Comparison of ENCODE assay signal across 1 cellular context in genomic region chr17:35942588-35943186, GRCh38.
TF ChIP-seq lines count a peak whose summit lies in the region.

No MANE protein-coding gene starts in this region.

TF ChIP-seq in K562, 482 proteins besides CTCF, POLR2A, EP300 and RAD21 (continued from another document and continues in another):
- TF ChIP-seq IRF9 (tag; IDR thresholded peaks at IDR 0.05), result no peak
- no peak for TF ChIP-seq ZNF174 (CRISPR knock-in tag; IDR thresholded peaks at IDR 0.05)
- no peak for TF ChIP-seq HEY1 (CRISPR knock-in tag; IDR thresholded peaks at IDR 0.05; ENCODE audit: borderline replicate concordance)
- TF ChIP-seq SMARCA4 (IDR thresholded peaks at IDR 0.05), result peak; percentile 60
- TF ChIP-seq ERF (CRISPR knock-in tag; IDR thresholded peaks at IDR 0.05), result no peak
- TF ChIP-seq XRCC4 (IDR thresholded peaks at IDR 0.05; ENCODE audit: extremely low read depth, insufficient read depth, insufficient read length), result no peak
- TF ChIP-seq RCOR1 (IDR thresholded peaks at IDR 0.05; ENCODE audit: borderline replicate concordance in 1 of 2, low read depth in 2 of 2, low read length in 2 of 2), result peak in 1 of 2 experiments; percentile 88; a peak in 2 of 4 replicates
- no peak for TF ChIP-seq HNRNPK (IDR thresholded peaks at IDR 0.05; ENCODE audit: low read depth, low read length, poor library complexity, severe bottlenecking)
- TF ChIP-seq PATZ1 (CRISPR knock-in tag; IDR thresholded peaks at IDR 0.05; ENCODE audit: borderline replicate concordance), result no peak
- TF ChIP-seq ZNF449 (CRISPR knock-in tag; IDR thresholded peaks at IDR 0.05), result no peak
- TF ChIP-seq MITF (IDR thresholded peaks at IDR 0.05), result no peak
- TF ChIP-seq TBP (optimal IDR thresholded peaks at IDR 0.05; ENCODE audit: low read depth, low read length), result no peak
- no peak for TF ChIP-seq JUNB (CRISPR knock-in tag; conservative IDR thresholded peaks at IDR 0.05)
- peak; percentile 62; the same call in 1 of the 2 replicates for TF ChIP-seq DPF2 (IDR thresholded peaks at IDR 0.05)
- TF ChIP-seq FIP1L1 (IDR thresholded peaks at IDR 0.05; ENCODE audit: low read depth, low read length, poor library complexity, severe bottlenecking), result no peak
- TF ChIP-seq CBX1 (IDR thresholded peaks at IDR 0.05; ENCODE audit: low read depth), result no peak
- TF ChIP-seq ZNF586 (CRISPR knock-in tag; conservative IDR thresholded peaks at IDR 0.05), result no peak
- no peak for TF ChIP-seq ZZZ3 (IDR thresholded peaks at IDR 0.05)
- no peak for TF ChIP-seq NFXL1 (CRISPR knock-in tag; IDR thresholded peaks at IDR 0.05)
- TF ChIP-seq ETS2 (tag; IDR thresholded peaks at IDR 0.05; ENCODE audit: borderline replicate concordance, poor library complexity, severe bottlenecking), result no peak
- no peak for TF ChIP-seq ZNF639 (CRISPR knock-in tag; conservative IDR thresholded peaks at IDR 0.05 in 1 of 2, IDR thresholded peaks at IDR 0.05 in 1 of 2)
- no peak for TF ChIP-seq NELFE (IDR thresholded peaks at IDR 0.05; ENCODE audit: insufficient read depth, insufficient read length)
- peak; percentile 76 for TF ChIP-seq MEIS2 (IDR thresholded peaks at IDR 0.05; ENCODE audit: partially characterized antibody)
- TF ChIP-seq GATA2 (CRISPR knock-in tag; IDR thresholded peaks at IDR 0.05), result peak; percentile 47
- TF ChIP-seq ZNF347 (CRISPR knock-in tag; IDR thresholded peaks at IDR 0.05; ENCODE audit: low read depth), result no peak
- no peak for TF ChIP-seq TEAD1 (CRISPR knock-in tag; IDR thresholded peaks at IDR 0.05)
- no peak for TF ChIP-seq CEBPB (tag; IDR thresholded peaks at IDR 0.05)
- TF ChIP-seq MTA1 (IDR thresholded peaks at IDR 0.05; ENCODE audit: borderline replicate concordance), result no peak
- no peak for TF ChIP-seq ZNF57 (CRISPR knock-in tag; IDR thresholded peaks at IDR 0.05)
- TF ChIP-seq FOXK1 (CRISPR knock-in tag; IDR thresholded peaks at IDR 0.05; ENCODE audit: borderline replicate concordance), result no peak
- TF ChIP-seq HMGN3 (IDR thresholded peaks at IDR 0.05; ENCODE audit: borderline replicate concordance, extremely low read depth, insufficient read length, low read depth, low read length), result no peak
- TF ChIP-seq PTRF (tag; IDR thresholded peaks at IDR 0.05), result no peak
- no peak for TF ChIP-seq EZH2 (IDR thresholded peaks at IDR 0.05; ENCODE audit: borderline replicate concordance, low read depth, low read length)
- TF ChIP-seq CLOCK (CRISPR knock-in tag; IDR thresholded peaks at IDR 0.05; ENCODE audit: borderline replicate concordance), result no peak
- TF ChIP-seq ZNF232 (CRISPR knock-in tag; IDR thresholded peaks at IDR 0.05), result no peak
- TF ChIP-seq ZNF133 (CRISPR knock-in tag; IDR thresholded peaks at IDR 0.05), result no peak
- no peak for TF ChIP-seq BMI1 (IDR thresholded peaks at IDR 0.05; ENCODE audit: low read length)
- TF ChIP-seq TCFL5 (CRISPR knock-in tag; conservative IDR thresholded peaks at IDR 0.05), result no peak
- no peak for TF ChIP-seq ZNF280B (CRISPR knock-in tag; IDR thresholded peaks at IDR 0.05)
- no peak for TF ChIP-seq KAT7 (CRISPR knock-in tag; IDR thresholded peaks at IDR 0.05; ENCODE audit: borderline replicate concordance)
- no peak for TF ChIP-seq SRSF3 (IDR thresholded peaks at IDR 0.05; ENCODE audit: insufficient read depth, low read length)
- TF ChIP-seq MTA2 (IDR thresholded peaks at IDR 0.05; ENCODE audit: low read depth), result peak; percentile 44; the same call in 1 of the 2 replicates
- no peak for TF ChIP-seq ZNF354B (CRISPR knock-in tag; IDR thresholded peaks at IDR 0.05)
- no peak for TF ChIP-seq GABPA (tag; conservative IDR thresholded peaks at IDR 0.05; ENCODE audit: low read depth)
- TF ChIP-seq SMAD3 (CRISPR knock-in tag; conservative IDR thresholded peaks at IDR 0.05), result no peak
- no peak for TF ChIP-seq CBX2 (IDR thresholded peaks at IDR 0.05; ENCODE audit: insufficient read depth, low read length, poor library complexity, severe bottlenecking)
- TF ChIP-seq ZNF124 (CRISPR knock-in tag; IDR thresholded peaks at IDR 0.05), result no peak
- no peak for TF ChIP-seq KDM2B (CRISPR knock-in tag; IDR thresholded peaks at IDR 0.05)
- no peak for TF ChIP-seq ZNF740 (CRISPR knock-in tag; IDR thresholded peaks at IDR 0.05)
- no peak for TF ChIP-seq ZNF740 (tag; IDR thresholded peaks at IDR 0.05)
- no peak for TF ChIP-seq NFIX (CRISPR knock-in tag; IDR thresholded peaks at IDR 0.05; ENCODE audit: low read depth)
- no peak for TF ChIP-seq TGIF2 (CRISPR knock-in tag; IDR thresholded peaks at IDR 0.05)
- peak; percentile 35; the same call in 1 of the 2 replicates for TF ChIP-seq GATAD2A (IDR thresholded peaks at IDR 0.05)
- 0 out of 2 replicates have a peak, but pooled peaks have one; percentile 5 for TF ChIP-seq STAT5A (IDR thresholded peaks at IDR 0.05; ENCODE audit: borderline replicate concordance, low read length)
- TF ChIP-seq SP1 (CRISPR knock-in tag; IDR thresholded peaks at IDR 0.05), result no peak
- TF ChIP-seq ZNF274 (IDR thresholded peaks at IDR 0.05; ENCODE audit: borderline replicate concordance, low read depth, low read length), result peak; percentile 47; the same call in 1 of the 2 replicates
- TF ChIP-seq ARNT (IDR thresholded peaks at IDR 0.05), result no peak
- no peak for TF ChIP-seq ZBTB9 (CRISPR knock-in tag; IDR thresholded peaks at IDR 0.05)
- peak; percentile 56; the same call in 1 of the 2 replicates for TF ChIP-seq DMBX1 (CRISPR knock-in tag; IDR thresholded peaks at IDR 0.05; ENCODE audit: borderline replicate concordance)
